Comparison of ENCODE assay signal across 16 cellular contexts in the genomic region with DNA sequence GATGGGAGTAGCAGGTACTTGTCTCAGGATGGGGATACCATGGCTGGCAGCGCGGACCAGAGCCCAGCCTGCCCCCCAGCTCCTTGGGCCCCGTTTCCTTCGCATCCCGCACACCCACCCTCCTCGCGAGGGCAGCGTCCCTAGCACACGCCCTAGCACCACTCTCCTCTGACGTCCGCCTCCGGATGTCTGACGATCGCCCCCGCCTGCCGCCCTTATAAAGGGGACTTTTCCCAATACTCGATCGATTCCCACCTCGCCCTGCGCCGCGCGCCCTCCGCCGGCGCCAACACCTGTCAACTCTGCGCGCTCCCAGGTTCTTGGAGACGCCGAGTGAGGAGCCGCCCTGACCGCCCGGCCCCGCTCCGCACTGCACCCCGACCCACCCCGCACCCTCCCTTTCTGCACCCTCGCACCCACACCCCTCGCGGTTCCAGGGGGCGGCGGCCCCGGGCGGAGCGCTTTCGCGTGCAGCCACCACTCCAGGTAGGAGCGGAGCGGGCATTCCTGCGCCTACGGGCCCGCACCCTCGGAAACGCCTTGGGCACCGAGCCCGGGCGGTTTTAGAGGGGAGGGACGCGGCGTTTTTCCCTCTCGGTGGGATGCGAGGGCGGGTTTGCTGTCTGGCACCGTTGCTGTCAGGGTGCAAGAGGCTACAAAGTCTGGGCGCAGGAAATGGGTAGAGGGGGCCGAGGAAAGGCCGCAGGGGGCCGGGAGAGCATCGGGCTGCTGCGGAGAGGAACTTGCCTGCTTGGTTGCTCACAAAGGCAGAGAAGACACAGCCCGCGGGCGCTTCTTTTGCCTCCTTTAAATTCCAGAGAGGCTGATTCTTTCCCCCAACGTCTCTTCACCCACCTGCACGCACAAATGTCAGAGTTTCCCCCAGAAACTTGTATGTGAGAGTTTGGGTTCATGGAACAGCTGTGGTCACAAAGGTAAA. TPM values are rescaled to one million over a fixed set of nuclear protein-coding genes. Genes with fewer than 3 reads are reported as not detected.
DNase-seq lines count a peak whose midpoint lies in the region; ATAC-seq, FAIRE-seq and TF ChIP-seq lines count a peak whose summit lies in the region.
"Had no signal": no experiment of that assay in that cellular context is flagged by ENCODE, and none has a peak within 500 bp of the region (broad histone marks: within the 10 kb centered on the region; RNA-seq: fewer than 3 reads in every experiment).

A gene (plus strand): TSS at position 247 of the 940 bp plus-strand sequence. CDS start 1,632 bp downstream, outside the sequence.

- 4% methylated on average over 63 of the region's 75 CpGs; no CpG with 5 or more reads in 1 of the 2 experiments for WGBS in H1 (ENCODE audit: extremely low coverage in 1 of 2, insufficient coverage in 1 of 2, insufficient read length in 1 of 2, insufficient replicate concordance in 2 of 2, low coverage in 1 of 2, low lambda C conversion rate in 2 of 2, missing lambda C conversion rate in 1 of 2), 2 experiments
- WGBS in mesodermal cell (ENCODE audit: insufficient coverage in 2 of 2), 2 experiments, result 1 to 3% methylated on average over 42 to 51 of the region's 75 CpGs
- 4 to 9% methylated on average over 29 to 60 of the region's 75 CpGs for WGBS in upper lobe of left lung, 2 donors

- H3K4me2 ChIP-seq in H1 (ENCODE audit: insufficient read depth in 1 of 2, low read depth in 2 of 2, low read length in 2 of 2), result peak within 1 kb of the TSS; percentile 74 to 91

- H3K23me2 ChIP-seq in H1 (ENCODE audit: low read depth, low read length), result peaks cover 3% of the 10 kb centered on the region; the same call in 1 of the 2 replicates

- H3K4me1 ChIP-seq in cardiac muscle cell (ENCODE audit: low read depth) (no peaks in the 10 kb centered on the region), right atrium auricular region (peaks cover 0 to 8% of the 10 kb centered on the region in 2 donors), H1 (replicated peaks in 1 of 4; ENCODE audit: control insufficient read depth in 3 of 4, insufficient read depth in 4 of 4, low read length in 3 of 4) (no peaks in the 10 kb centered on the region), mesodermal cell (ENCODE audit: control insufficient read depth, insufficient read depth, low read length, poor library complexity, severe bottlenecking) (no peaks in the 10 kb centered on the region), upper lobe of left lung (peaks cover 0 to 10% (median 2%) of the 10 kb centered on the region in 4 donors)
- H3K4me1 ChIP-seq: Caco-2 had no signal

- TF ChIP-seq RAD21 in H1 (IDR thresholded peaks at IDR 0.05 in 1 of 2, conservative IDR thresholded peaks at IDR 0.05 in 1 of 2; ENCODE audit: low read depth in 2 of 2, low read length in 2 of 2), result no peak

- H2BK20ac ChIP-seq in H1 (ENCODE audit: low read length), result no peak within 1 kb of the TSS

- H2AK5ac ChIP-seq in H1 (ENCODE audit: low read depth, low read length), result no peak within 1 kb of the TSS

- no peak within 1 kb of the TSS for H3K14ac ChIP-seq in H1 (ENCODE audit: insufficient read length)

- H3K79me2 ChIP-seq in H1 (ENCODE audit: control insufficient read depth in 1 of 2, insufficient read depth in 2 of 2, low read length in 2 of 2), result no peaks in the 10 kb centered on the region

- H3K79me1 ChIP-seq in H1 (ENCODE audit: low read depth, low read length), result no peaks in the 10 kb centered on the region

- TF ChIP-seq CTCF in cardiac muscle cell (IDR thresholded peaks at IDR 0.05; ENCODE audit: low read depth, low read length) (no peak), right atrium auricular region (IDR thresholded peaks at IDR 0.05) (no peak), H1 (IDR thresholded peaks at IDR 0.05; ENCODE audit: control extremely low read depth in 1 of 3, insufficient read depth in 1 of 3, low read depth in 1 of 3, low read length in 3 of 3) (no peak), upper lobe of left lung (IDR thresholded peaks at IDR 0.05) (no peak)

- TF ChIP-seq POLR2A in H1 (IDR thresholded peaks at IDR 0.05; ENCODE audit: control extremely low read depth in 1 of 2, low read depth in 2 of 2, low read length in 2 of 2), result no peak
- no peak for TF ChIP-seq POLR2A in upper lobe of left lung (IDR thresholded peaks at IDR 0.05)

- H3K23ac ChIP-seq in H1 (ENCODE audit: insufficient read length), result no peak within 1 kb of the TSS

- H3K4ac ChIP-seq in H1 (replicated peaks; ENCODE audit: insufficient read length, low read depth, low read length), result no peak within 1 kb of the TSS

- H4K91ac ChIP-seq in H1 (replicated peaks; ENCODE audit: insufficient read length, low read length), result no peak within 1 kb of the TSS

- ATAC-seq in upper lobe of left lung (ENCODE audit: low FRiP score in 2 of 2), result peak in 1 of 2 donors; percentile 46
- no peak for ATAC-seq in GM19035 (IDR thresholded peaks at IDR 0.05; ENCODE audit: unreplicated experiment)
- no peak for ATAC-seq in HG03520 (IDR thresholded peaks at IDR 0.05; ENCODE audit: unreplicated experiment)
- ATAC-seq: naive thymus-derived CD8-positive, alpha-beta T cell had no signal

- H3K56ac ChIP-seq in H1 (replicated peaks; ENCODE audit: insufficient read length, low read depth, low read length), result no peak within 1 kb of the TSS

- FAIRE-seq in H1 (lab: Jason Lieb, UNC), result no peak

- no peak within 1 kb of the TSS for H4K5ac ChIP-seq in H1 (ENCODE audit: insufficient read length, low read depth, low read length)

- H3K4me3 ChIP-seq in cardiac muscle cell (peak within 1 kb of the TSS; percentile 20), right atrium auricular region (peak within 1 kb of the TSS in 1 of 2 donors; percentile 29), H1 (ENCODE audit: extremely low read depth in 1 of 4, insufficient read depth in 2 of 4, low read depth in 3 of 4, low read length in 4 of 4) (peak within 1 kb of the TSS; percentile 45 to 74 (median 57)), mesodermal cell (ENCODE audit: extremely low read depth, insufficient read depth, low read length, poor library complexity, severe bottlenecking) (peak within 1 kb of the TSS; percentile 38), upper lobe of left lung (peak within 1 kb of the TSS in 3 of 4 donors; percentile 17 to 31 (median 30))
- H3K4me3 ChIP-seq: tibial nerve had no signal

- DNase-seq in cardiac muscle cell (ENCODE audit: low read depth in 1 of 2, low spot score in 1 of 2) (peak in 1 of 2 donors; percentile 18), right atrium auricular region (ENCODE audit: low spot score) (no peak), H1 (ENCODE audit: low read depth in 1 of 2, low spot score in 2 of 2) (peak; percentile 7 to 71), upper lobe of left lung (peak in 1 of 2 donors; percentile 83), NCI-H1694 (lab: John Stamatoyannopoulos, UW) (no peak)
- DNase-seq: ACHN; activated CD4-positive, CD25-positive, alpha-beta regulatory T cell; Caco-2; kidney glomerular epithelial cell; NCI-H187 treated with DMSO at 0.1 percent for 48 hours; spleen had no signal

- H2AFZ ChIP-seq in H1 (ENCODE audit: low read length), result peak within 1 kb of the TSS; percentile 85; the same call in 1 of the 2 replicates

- H3K18ac ChIP-seq in H1 (ENCODE audit: extremely low read depth, low read length), result no peak within 1 kb of the TSS

- H2BK5ac ChIP-seq in H1 (ENCODE audit: low read depth, low read length), result no peak within 1 kb of the TSS

- TF ChIP-seq EP300 in H1 (IDR thresholded peaks at IDR 0.05; ENCODE audit: borderline replicate concordance in 1 of 2, low read depth in 2 of 2, low read length in 2 of 2) (no peak), upper lobe of left lung (IDR thresholded peaks at IDR 0.05) (no peak)

- H4K20me1 ChIP-seq in H1 (replicated peaks in 1 of 2; ENCODE audit: control insufficient read depth in 1 of 2, insufficient read depth in 2 of 2, low read length in 2 of 2), result no peaks in the 10 kb centered on the region

- H3K27ac ChIP-seq in cardiac muscle cell (no peak within 1 kb of the TSS), right atrium auricular region (no peak within 1 kb of the TSS), H1 (ENCODE audit: low read depth, low read length) (no peak within 1 kb of the TSS), mesodermal cell (ENCODE audit: low read depth, low read length, severe bottlenecking) (no peak within 1 kb of the TSS), upper lobe of left lung (no peak within 1 kb of the TSS)
- H3K27ac ChIP-seq: spleen, tibial nerve had no signal

- no peak within 1 kb of the TSS; a peak in 1 of 7 replicates for H3K9ac ChIP-seq in H1 (replicated peaks in 1 of 4; ENCODE audit: extremely low read depth in 1 of 4, low read depth in 3 of 4, low read length in 3 of 4)

- POLR2A ChIA-PET in H1 (lab: Charles Lee; ENCODE audit: partially characterized antibody), result no interaction called here

- H2BK120ac ChIP-seq in H1 (replicated peaks; ENCODE audit: low read depth, low read length), result no peak within 1 kb of the TSS

- no peak within 1 kb of the TSS for H2BK15ac ChIP-seq in H1 (ENCODE audit: low read length)

- CTCF ChIA-PET in H1 (lab: Charles Lee; ENCODE audit: partially characterized antibody), result interaction anchor here (1.2 to 1.5 kb wide), 2 partner anchors 50 to 197 kb away, joined by 3 to 5 read pairs; no protein-coding TSS in a partner anchor

- no peak within 1 kb of the TSS for H4K8ac ChIP-seq in H1 (ENCODE audit: extremely low read depth, insufficient read depth, low read length)

- H3K9me3 ChIP-seq in cardiac muscle cell (ENCODE audit: low read depth), result no peaks in the 10 kb centered on the region
- no peaks in the 10 kb centered on the region for H3K9me3 ChIP-seq in right atrium auricular region
- H3K9me3 ChIP-seq in H1 (ENCODE audit: insufficient read depth in 2 of 2, low read depth in 1 of 2, low read length in 1 of 2), result no peaks in the 10 kb centered on the region
- H3K9me3 ChIP-seq in mesodermal cell (ENCODE audit: control insufficient read depth, low read length), result no peaks in the 10 kb centered on the region
- no peaks in the 10 kb centered on the region for H3K9me3 ChIP-seq in upper lobe of left lung
- H3K9me3 ChIP-seq: Caco-2, spleen, tibial nerve had no signal

- H3K36me3 ChIP-seq in cardiac muscle cell (no peaks in the 10 kb centered on the region), right atrium auricular region (no peaks in the 10 kb centered on the region), H1 (ENCODE audit: control insufficient read depth in 2 of 4, insufficient read depth in 4 of 4, low read length in 3 of 4) (no peaks in the 10 kb centered on the region), mesodermal cell (ENCODE audit: control insufficient read depth, insufficient read depth, low read length) (no peaks in the 10 kb centered on the region), upper lobe of left lung (no peaks in the 10 kb centered on the region)
- H3K36me3 ChIP-seq: spleen, tibial nerve had no signal

- H2BK12ac ChIP-seq in H1 (ENCODE audit: low read depth, low read length), result no peak within 1 kb of the TSS

- H3K27me3 ChIP-seq in cardiac muscle cell, result peaks cover 72% of the 10 kb centered on the region
- H3K27me3 ChIP-seq in right atrium auricular region, result peaks cover 7 to 12% of the 10 kb centered on the region in 2 donors
- peaks cover 0 to 20% (median 11%) of the 10 kb centered on the region in 4 experiments; a peak in 6 of 7 replicates for H3K27me3 ChIP-seq in H1 (replicated peaks in 1 of 4; ENCODE audit: control insufficient read depth in 3 of 4, extremely low read depth in 1 of 4, insufficient read depth in 3 of 4, low read length in 3 of 4)
- H3K27me3 ChIP-seq in upper lobe of left lung, result peaks cover 0 to 8% (median 2%) of the 10 kb centered on the region in 4 donors

RNA-seq across cellular contexts. Expression of the gene that starts here (rescaled TPM):
- total RNA-seq in cardiac muscle cell (0.04 and 0.06 TPM in 2 replicates), right atrium auricular region (not detected), upper lobe of left lung (1 to 10 TPM in 1 of 6 donors, under 1 TPM in 3, not detected in 2; 0.33 to 1.3 (median 0.69) TPM)
- polyA plus RNA-seq in cardiac muscle cell (0.69 TPM in 1 of 2 replicates, not detected in the other), H1 (2011; rRNA removed) (0.14 and 0.30 TPM in 2 replicates)
- total RNA-seq in H1 (2021; fragmentation: NEBNext Ultra II Directional; extraction: Animal tissue kit (Norgen Biotek cat#: 25700)), result 0.11 and 0.15 TPM in 2 replicates
- polyA plus RNA-seq in H1 (2011; cell fraction: cytosol; rRNA removed), result 0.04 TPM
- polyA plus RNA-seq in H1 (2011; cell fraction: nucleus; rRNA removed), result 0.14 TPM
- polyA plus RNA-seq in H1 (2012, experiment 1 of 2), result 0.05 to 0.08 TPM (median 0.08 TPM) in 3 of 4 replicates, not detected in the other
- polyA plus RNA-seq in H1 (2012, experiment 2 of 2), result 0.09 TPM
- polyA plus RNA-seq in H1 (2013, experiment 1 of 2), result 0.06 TPM
- polyA plus RNA-seq in H1 (2013, experiment 2 of 2), result 0.07 TPM
- polyA minus RNA-seq in H1 (2011; rRNA and poly(A)+ RNA removed), result 0.35 and 1.00 TPM in 2 replicates
- not detected for polyA minus RNA-seq in H1 (2011; cell fraction: cytosol; rRNA and poly(A)+ RNA removed)
- polyA minus RNA-seq in H1 (2011; cell fraction: nucleus; rRNA and poly(A)+ RNA removed), result 1.00 TPM
- 1.6 TPM for polyA plus RNA-seq in mesodermal cell (2013, experiment 1 of 2)
- polyA plus RNA-seq in mesodermal cell (2013, experiment 2 of 2), result 1.7 TPM
- total RNA-seq: Caco-2; naive thymus-derived CD8-positive, alpha-beta T cell; spleen had no signal
- polyA plus RNA-seq: naive thymus-derived CD8-positive, alpha-beta T cell had no signal

Comparison
In these comparisons a context has a peak if more than half of its experiments do, and no peak if none do; other contexts are left out.
1. Peak in DNase-seq, H3K4me3 ChIP-seq and H3K4me2 ChIP-seq in H1; RNA of the gene not detected or under 1 TPM.